8 cellular contexts compared by ENCODE assay signal in genomic region chr1:223081181-223081994, GRCh38.
DNase-seq lines count a peak whose midpoint lies in the region; ATAC-seq and TF ChIP-seq lines count a peak whose summit lies in the region.

No MANE protein-coding gene starts in this region.

- peak overlapping the region; percentile 82 for H3K4me2 ChIP-seq in DND-41 (ENCODE audit: insufficient read depth, low read length)

- H3K79me2 ChIP-seq in DND-41 (ENCODE audit: insufficient read depth, low read length), result no peaks in the 10 kb centered on the region

- H3K4me1 Mint-ChIP-seq in activated T-helper 1 cell treated with anti-CD3 and anti-CD28 coated beads, Interleukin-12 subunit alpha, Interleukin-12 subunit beta, Interleukin-2, Interleukin-4 antibody, amounts not matched to agents 30 ng/mL and 10 ng/mL and 1 ng/mL, durations not matched to agents 14 hours and 24 hours and 36 hours (ENCODE audit: low read depth), result no peaks in the 10 kb centered on the region
- peaks cover 24% of the 10 kb centered on the region for H3K4me1 Mint-ChIP-seq in nephron

- peaks cover 7% of the 10 kb centered on the region for H3K4me1 ChIP-seq in DND-41 (ENCODE audit: insufficient read depth, low read length)
- H3K4me1 ChIP-seq in Peyer's patch, result no peaks in the 10 kb centered on the region

- H2AFZ ChIP-seq in DND-41 (ENCODE audit: low read depth, low read length), result peak overlapping the region; percentile 74

- peak overlapping the region; percentile 70 for H3K27ac ChIP-seq in DND-41 (ENCODE audit: low read length)
- H3K27ac ChIP-seq in Peyer's patch, result peak overlapping the region; percentile 18 to 69 (median 50)

- no peaks in the 10 kb centered on the region for H3K9me3 ChIP-seq in DND-41 (ENCODE audit: insufficient read depth, low read length, severe bottlenecking)
- no peaks in the 10 kb centered on the region for H3K9me3 ChIP-seq in Peyer's patch

- H3K9me3 Mint-ChIP-seq in activated T-helper 1 cell treated with anti-CD3 and anti-CD28 coated beads, Interleukin-12 subunit alpha, Interleukin-12 subunit beta, Interleukin-2, Interleukin-4 antibody, amounts not matched to agents 30 ng/mL and 10 ng/mL and 1 ng/mL, durations not matched to agents 14 hours and 24 hours and 36 hours, result no peaks in the 10 kb centered on the region
- no peaks in the 10 kb centered on the region for H3K9me3 Mint-ChIP-seq in nephron

- H3K4me3 Mint-ChIP-seq in activated T-helper 1 cell treated with anti-CD3 and anti-CD28 coated beads, Interleukin-12 subunit alpha, Interleukin-12 subunit beta, Interleukin-2, Interleukin-4 antibody, amounts not matched to agents 30 ng/mL and 10 ng/mL and 1 ng/mL, durations not matched to agents 14 hours and 24 hours and 36 hours, result peak overlapping the region; percentile 24
- peak overlapping the region; percentile 55 to 61 (median 55) for H3K4me3 Mint-ChIP-seq in nephron

- H3K36me3 Mint-ChIP-seq in activated T-helper 1 cell treated with anti-CD3 and anti-CD28 coated beads, Interleukin-12 subunit alpha, Interleukin-12 subunit beta, Interleukin-2, Interleukin-4 antibody, amounts not matched to agents 30 ng/mL and 10 ng/mL and 1 ng/mL, durations not matched to agents 14 hours and 24 hours and 36 hours (ENCODE audit: low read depth), result no peaks in the 10 kb centered on the region
- H3K36me3 Mint-ChIP-seq in nephron (ENCODE audit: low read depth), result no peaks in the 10 kb centered on the region

- peak overlapping the region; percentile 6 for H3K27ac Mint-ChIP-seq in activated T-helper 1 cell treated with anti-CD3 and anti-CD28 coated beads, Interleukin-12 subunit alpha, Interleukin-12 subunit beta, Interleukin-2, Interleukin-4 antibody, amounts not matched to agents 30 ng/mL and 10 ng/mL and 1 ng/mL, durations not matched to agents 14 hours and 24 hours and 36 hours
- H3K27ac Mint-ChIP-seq in nephron, result peak overlapping the region; percentile 49 to 80 (median 78)

- H3K9ac ChIP-seq in DND-41 (ENCODE audit: low read depth, low read length), result peak overlapping the region; percentile 51

- H3K36me3 ChIP-seq in DND-41 (ENCODE audit: insufficient read depth, low read length) (no peaks in the 10 kb centered on the region), Peyer's patch (no peaks in the 10 kb centered on the region)

- no peak for TF ChIP-seq POLR2A in Peyer's patch (IDR thresholded peaks at IDR 0.05)

- TF ChIP-seq CTCF in DND-41 (IDR thresholded peaks at IDR 0.05; ENCODE audit: borderline replicate concordance, extremely low read depth, low read length, poor library complexity, severe bottlenecking), result peak; percentile 88
- peak; percentile 81 to 98 (median 95) for TF ChIP-seq CTCF in Peyer's patch (IDR thresholded peaks at IDR 0.05)
- TF ChIP-seq CTCF in fibroblast of mammary gland (conservative IDR thresholded peaks at IDR 0.05; ENCODE audit: control insufficient read depth, insufficient read depth, low read depth, low read length), result peak; percentile 63
- peak; percentile 95 to 99 (median 97) for TF ChIP-seq CTCF in nephron (IDR thresholded peaks at IDR 0.05; ENCODE audit: unreplicated experiment in 3 of 3)

- no peaks in the 10 kb centered on the region for H3K27me3 ChIP-seq in DND-41 (ENCODE audit: insufficient read depth, low read length, poor library complexity)
- no peaks in the 10 kb centered on the region for H3K27me3 ChIP-seq in Peyer's patch

- DNase-seq in DND-41, result peak; percentile 79
- DNase-seq in KG1 (lab: John Stamatoyannopoulos, UW), result peak; percentile 10
- peak; percentile 69 to 90 (median 89) for DNase-seq in Peyer's patch
- DNase-seq in activated T-helper 1 cell treated with anti-CD3 and anti-CD28 coated beads, Interleukin-12 subunit alpha, Interleukin-12 subunit beta, Interleukin-2, Interleukin-4 antibody, amounts not matched to agents 30 ng/mL and 10 ng/mL and 1 ng/mL, durations not matched to agents 14 hours and 24 hours and 36 hours (ENCODE audit: low spot score), result peak; percentile 45
- peak; percentile 89 for DNase-seq in fibroblast of mammary gland (ENCODE audit: low read depth)
- DNase-seq in stimulated activated naive CD4-positive, alpha-beta T cell (lab: John Stamatoyannopoulos, UW), result peak; percentile 50 to 81 (median 58)

- peaks cover 4% of the 10 kb centered on the region for H3K27me3 Mint-ChIP-seq in activated T-helper 1 cell treated with anti-CD3 and anti-CD28 coated beads, Interleukin-12 subunit alpha, Interleukin-12 subunit beta, Interleukin-2, Interleukin-4 antibody, amounts not matched to agents 30 ng/mL and 10 ng/mL and 1 ng/mL, durations not matched to agents 14 hours and 24 hours and 36 hours (ENCODE audit: insufficient read depth)
- peaks cover 27% of the 10 kb centered on the region for H3K27me3 Mint-ChIP-seq in nephron (ENCODE audit: low read depth)

- ATAC-seq in DND-41 (ENCODE audit: insufficient read depth, low read depth), result peak; percentile 94
- peak; percentile 98 for ATAC-seq in GM21825 (IDR thresholded peaks at IDR 0.05; ENCODE audit: unreplicated experiment)

- H3K4me3 ChIP-seq in DND-41 (ENCODE audit: low read depth in 1 of 2, low read length in 2 of 2) (peak overlapping the region in 1 of 2 experiments; percentile 56; a peak in 2 of 4 replicates), Peyer's patch (peak overlapping the region; percentile 36 to 46 (median 38)), fibroblast of mammary gland (ENCODE audit: control insufficient read depth, low read depth, low read length) (peak overlapping the region; percentile 40)

- H4K20me1 ChIP-seq in DND-41 (ENCODE audit: insufficient read depth, low read length), result no peaks in the 10 kb centered on the region; the same call in 1 of the 2 replicates

- intact Hi-C loops in activated T-helper 1 cell treated with anti-CD3 and anti-CD28 coated beads, Interleukin-12 subunit alpha, Interleukin-12 subunit beta, Interleukin-2, Interleukin-4 antibody, amounts not matched to agents 30 ng/mL and 10 ng/mL and 1 ng/mL, durations not matched to agents 14 hours and 24 hours and 36 hours (cut with micrococcal nuclease), result loop anchor here (1.0 to 10.0 kb wide), 5 partner anchors 42 to 617 kb away; no protein-coding TSS in a partner anchor

Comparison
In these comparisons a context has a peak if more than half of its experiments do, and no peak if none do; other contexts are left out.
1. DNase-seq: peak in every context shown above with its lines; median percentile 89 in Peyer's patch; 89 in fibroblast of mammary gland; 79 in DND-41; 58 in stimulated activated naive CD4-positive, alpha-beta T cell; 45 in activated T-helper 1 cell treated with anti-CD3 and anti-CD28 coated beads, Interleukin-12 subunit alpha, Interleukin-12 subunit beta, Interleukin-2, Interleukin-4 antibody, amounts not matched to agents 30 ng/mL and 10 ng/mL and 1 ng/mL, durations not matched to agents 14 hours and 24 hours and 36 hours; 10 in KG1.